10 cellular contexts compared by ENCODE assay signal in the genomic region with DNA sequence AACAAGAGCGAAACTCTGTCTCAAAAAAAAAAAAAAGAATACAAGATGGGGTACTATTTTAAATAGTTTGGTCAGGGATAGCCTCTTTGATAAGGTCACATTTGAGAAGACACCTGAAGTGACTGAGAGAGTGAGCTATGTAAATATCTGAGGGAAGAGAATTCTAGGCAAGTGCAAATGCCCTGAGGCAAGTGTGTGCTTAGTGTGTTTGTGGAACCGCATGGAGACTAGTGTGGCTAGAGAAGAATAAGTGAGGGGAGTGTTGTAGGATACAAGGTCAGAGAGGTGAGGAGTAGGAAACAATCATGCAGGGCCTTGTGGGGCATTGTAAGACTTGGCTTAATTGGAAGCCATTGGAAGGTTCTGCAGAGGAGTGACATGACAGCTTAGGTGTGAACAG. TPM values are rescaled to one million over a fixed set of nuclear protein-coding genes. Genes with fewer than 3 reads are reported as not detected.
"Had no signal": no experiment of that assay in that cellular context is flagged by ENCODE, and none has a peak within 500 bp of the region (broad histone marks: within the 10 kb centered on the region; RNA-seq: fewer than 3 reads in every experiment).

No MANE protein-coding gene starts in this region.

- H3K4me3 ChIP-seq: GM23248 had no signal

- DNase-seq: GM23248, GOT3, H9, HCEC 1CT, HFFc6, IMR-90, KBM-7 had no signal

- FAIRE-seq: H54, HTR-8/SVneo had no signal

- H3K27ac Mint-ChIP-seq: HFFc6 had no signal

- H3K9ac ChIP-seq: GM23248 had no signal

- H3K27ac ChIP-seq: GM23248 had no signal

- H2AFZ ChIP-seq: GM23248 had no signal

- H3K9me3 Mint-ChIP-seq: H9, HFFc6 had no signal

- H3K4me3 Mint-ChIP-seq: H9, HFFc6 had no signal

RNA-seq across cellular contexts. Expression of a gene that starts 3.4 kb away (rescaled TPM):
- total RNA-seq: HT-29 had no signal
